Comparison of ENCODE assay signal across 26 cellular contexts in the genomic region with DNA sequence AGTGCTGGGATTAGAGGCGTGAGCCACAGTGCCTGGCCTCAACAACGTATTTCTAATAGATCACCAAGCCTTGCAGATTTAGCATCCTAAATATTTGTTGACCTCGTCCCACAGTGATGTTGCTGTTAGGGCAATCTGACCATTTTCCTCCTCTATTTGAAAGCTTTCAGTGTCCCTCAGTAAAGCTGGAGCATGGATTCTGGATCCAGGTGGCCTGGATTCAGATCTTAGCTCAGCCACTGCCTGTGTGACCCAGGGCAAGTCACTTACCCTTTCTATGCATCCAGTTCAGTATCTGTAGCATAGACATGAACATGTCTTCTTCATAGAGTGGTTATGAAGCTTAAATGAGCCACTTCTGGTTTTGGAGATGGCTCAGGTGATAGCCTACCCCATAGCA.
"Had no signal": no experiment of that assay in that cellular context is flagged by ENCODE, and none has a peak within 500 bp of the region (broad histone marks: within the 10 kb centered on the region; RNA-seq: fewer than 3 reads in every experiment).

No MANE protein-coding gene starts in this region.

- H3K36me3 ChIP-seq: ovary had no signal

- H3K4me3 Mint-ChIP-seq: activated CD4-positive, alpha-beta memory T cell treated with anti-CD3 and anti-CD28 coated beads for 36 hours had no signal

- H3K27ac ChIP-seq: esophagus squamous epithelium, heart right ventricle, ovary, skin epidermis, thoracic aorta, VCaP had no signal

- DNase-seq: activated CD4-positive, alpha-beta memory T cell treated with anti-CD3 and anti-CD28 coated beads for 36 hours; activated CD4-positive, alpha-beta T cell treated with anti-CD3 and anti-CD28 coated beads for 48 hours; activated CD8-positive, alpha-beta memory T cell treated with anti-CD3 and anti-CD28 coated beads, Interleukin-2, amount 50 U/mL, for 4 hours; activated effector memory CD4-positive, alpha-beta T cell treated with anti-CD3 and anti-CD28 coated beads, Interleukin-2, amount 50 U/mL, for 16 hours; activated naive CD4-positive, alpha-beta T cell treated with anti-CD3 and anti-CD28 coated beads, Interleukin-2, amount 10 ng/mL, durations not matched to agents 7 days and 5 days; activated T-cell treated with anti-CD3 and anti-CD28 coated beads, Interleukin-2, amount 50 U/mL, for 1 hour; dermis blood vessel endothelial cell; effector CD4-positive, alpha-beta T cell; esophagus squamous epithelium; foreskin melanocyte; heart right ventricle; nephron progenitor cell; ovary; stimulated activated CD4-positive, alpha-beta T cell treated with anti-CD3 and anti-CD28 coated beads, Interleukin-4, amount 100 ng/mL, for 24 hours; T-cell had no signal

- H3K9me3 Mint-ChIP-seq: activated CD4-positive, alpha-beta memory T cell treated with anti-CD3 and anti-CD28 coated beads for 36 hours; activated naive CD4-positive, alpha-beta T cell treated with anti-CD3 and anti-CD28 coated beads, Interleukin-2, amount 10 ng/mL, durations not matched to agents 7 days and 5 days; activated T-helper 1 cell treated with anti-CD3 and anti-CD28 coated beads, Interleukin-12 subunit alpha, Interleukin-12 subunit beta, Interleukin-2, Interleukin-4 antibody, amounts not matched to agents 30 ng/mL and 10 ng/mL and 1 ng/mL, durations not matched to agents 14 hours and 24 hours and 36 hours; memory B cell; nephron progenitor cell; stimulated activated effector memory CD8-positive, alpha-beta T cell treated with anti-CD3 and anti-CD28 coated beads, Interleukin-12 subunit alpha, Interleukin-12 subunit beta, amount 100 ng/mL, for 72 hours; stimulated activated naive CD8-positive, alpha-beta T cell treated with anti-CD3 and anti-CD28 coated beads, Interleukin-15, Interleukin-2, amounts not matched to agents 100 ng/mL and 50 ng/mL, for 24 hours; T-cell; T-helper 2 cell treated with Interferon-gamma antibody and Interleukin-4, amounts not matched to agents 5 μg/mL and 100 μg/mL, for 36 hours had no signal

- H3K4me3 ChIP-seq: esophagus squamous epithelium, heart right ventricle, ovary, skin epidermis, thoracic aorta had no signal

- H3K27ac Mint-ChIP-seq: activated CD4-positive, alpha-beta memory T cell treated with anti-CD3 and anti-CD28 coated beads for 36 hours; nephron progenitor cell; progenitor cell of endocrine pancreas; T-helper 2 cell treated with Interferon-gamma antibody and Interleukin-4, amounts not matched to agents 5 μg/mL and 100 μg/mL, for 36 hours had no signal

- H3K9me3 ChIP-seq: esophagus squamous epithelium, heart right ventricle, ovary, thoracic aorta had no signal

- ATAC-seq: activated CD4-positive, CD25-positive, alpha-beta regulatory T cell treated with anti-CD3 and anti-CD28 coated beads, Interleukin-2, amount 50 U/mL, for 24 hours; heart right ventricle; sciatic nerve; stimulated activated effector memory CD8-positive, alpha-beta T cell treated with anti-CD3 and anti-CD28 coated beads, Interleukin-12 subunit alpha, Interleukin-12 subunit beta, amount 100 ng/mL, for 72 hours; T-cell had no signal

- H3K27me3 Mint-ChIP-seq: activated CD4-positive, alpha-beta memory T cell treated with anti-CD3 and anti-CD28 coated beads for 36 hours; activated naive CD4-positive, alpha-beta T cell treated with anti-CD3 and anti-CD28 coated beads, Interleukin-2, amount 10 ng/mL, durations not matched to agents 7 days and 5 days; memory B cell; progenitor cell of endocrine pancreas; stimulated activated naive CD8-positive, alpha-beta T cell treated with anti-CD3 and anti-CD28 coated beads, Interleukin-15, Interleukin-2, amounts not matched to agents 100 ng/mL and 50 ng/mL, for 24 hours; T-cell had no signal

- H3K27me3 ChIP-seq: esophagus squamous epithelium, heart right ventricle, ovary had no signal
